ENCODE assay signal across 2 cellular contexts in the genomic region with DNA sequence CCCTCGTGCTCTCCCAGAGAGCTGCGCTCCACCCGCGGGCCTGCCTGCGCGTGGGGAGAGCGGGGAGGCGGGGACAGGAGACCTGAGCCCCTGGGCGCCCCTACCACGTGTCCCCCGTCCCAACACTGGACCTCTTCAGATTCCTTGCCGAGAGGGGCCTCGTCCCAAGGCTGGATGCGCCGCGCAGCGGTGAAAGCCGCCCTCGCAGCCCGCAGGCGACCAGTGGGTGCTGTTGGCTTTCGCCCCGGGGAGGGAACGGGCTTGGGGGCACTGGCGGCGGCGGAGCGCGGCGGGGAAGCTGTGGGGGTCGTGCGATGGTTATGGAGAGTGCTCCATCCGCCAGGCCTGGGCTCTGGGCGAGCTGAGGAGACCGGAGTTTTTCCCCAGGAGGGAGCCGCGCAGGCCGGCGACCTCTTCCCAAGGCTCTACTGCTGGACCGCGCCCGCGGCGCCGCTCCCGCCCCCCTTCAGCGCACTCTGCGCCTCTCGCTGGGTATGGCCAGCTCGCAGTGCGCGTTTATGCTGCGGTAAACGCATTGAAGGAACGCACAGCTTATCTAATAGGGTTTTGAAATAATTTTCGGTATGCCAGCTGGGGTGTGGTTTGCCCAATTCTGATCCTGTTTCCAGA.
TF ChIP-seq lines count a peak whose summit lies in the region.

No MANE protein-coding gene starts in this region.

TF ChIP-seq in GM23338, 12 proteins besides CTCF, POLR2A, EP300 and RAD21:
- no peak for TF ChIP-seq CREB1 (CRISPR knock-in tag; IDR thresholded peaks at IDR 0.05; ENCODE audit: low read depth)
- TF ChIP-seq EZH2 (IDR thresholded peaks at IDR 0.05; ENCODE audit: low read depth, unreplicated experiment), result peak; percentile 66
- no peak for TF ChIP-seq NANOG (IDR thresholded peaks at IDR 0.05; ENCODE audit: borderline replicate concordance)
- TF ChIP-seq, protein P1, sequence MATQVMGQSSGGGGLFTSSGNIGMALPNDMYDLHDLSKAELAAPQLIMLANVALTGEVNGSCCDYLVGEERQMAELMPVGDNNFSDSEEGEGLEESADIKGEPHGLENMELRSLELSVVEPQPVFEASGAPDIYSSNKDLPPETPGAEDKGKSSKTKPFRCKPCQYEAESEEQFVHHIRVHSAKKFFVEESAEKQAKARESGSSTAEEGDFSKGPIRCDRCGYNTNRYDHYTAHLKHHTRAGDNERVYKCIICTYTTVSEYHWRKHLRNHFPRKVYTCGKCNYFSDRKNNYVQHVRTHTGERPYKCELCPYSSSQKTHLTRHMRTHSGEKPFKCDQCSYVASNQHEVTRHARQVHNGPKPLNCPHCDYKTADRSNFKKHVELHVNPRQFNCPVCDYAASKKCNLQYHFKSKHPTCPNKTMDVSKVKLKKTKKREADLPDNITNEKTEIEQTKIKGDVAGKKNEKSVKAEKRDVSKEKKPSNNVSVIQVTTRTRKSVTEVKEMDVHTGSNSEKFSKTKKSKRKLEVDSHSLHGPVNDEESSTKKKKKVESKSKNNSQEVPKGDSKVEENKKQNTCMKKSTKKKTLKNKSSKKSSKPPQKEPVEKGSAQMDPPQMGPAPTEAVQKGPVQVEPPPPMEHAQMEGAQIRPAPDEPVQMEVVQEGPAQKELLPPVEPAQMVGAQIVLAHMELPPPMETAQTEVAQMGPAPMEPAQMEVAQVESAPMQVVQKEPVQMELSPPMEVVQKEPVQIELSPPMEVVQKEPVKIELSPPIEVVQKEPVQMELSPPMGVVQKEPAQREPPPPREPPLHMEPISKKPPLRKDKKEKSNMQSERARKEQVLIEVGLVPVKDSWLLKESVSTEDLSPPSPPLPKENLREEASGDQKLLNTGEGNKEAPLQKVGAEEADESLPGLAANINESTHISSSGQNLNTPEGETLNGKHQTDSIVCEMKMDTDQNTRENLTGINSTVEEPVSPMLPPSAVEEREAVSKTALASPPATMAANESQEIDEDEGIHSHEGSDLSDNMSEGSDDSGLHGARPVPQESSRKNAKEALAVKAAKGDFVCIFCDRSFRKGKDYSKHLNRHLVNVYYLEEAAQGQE (IDR thresholded peaks at IDR 0.05; ENCODE audit: unreplicated experiment), result no peak

TF ChIP-seq in K562, 482 proteins besides CTCF, POLR2A, EP300 and RAD21:
- TF ChIP-seq ZNF785 (CRISPR knock-in tag; IDR thresholded peaks at IDR 0.05), result no peak
- no peak for TF ChIP-seq CBX2 (IDR thresholded peaks at IDR 0.05; ENCODE audit: insufficient read depth, low read length, poor library complexity, severe bottlenecking)
